In genomic region chr15:63601026-63601726, GRCh38 we compare ENCODE assay signal across 8 cellular contexts. TPM values are rescaled to one million over a fixed set of nuclear protein-coding genes. Genes with fewer than 3 reads are reported as not detected.
DNase-seq lines count a peak whose midpoint lies in the region; ATAC-seq and TF ChIP-seq lines count a peak whose summit lies in the region.

No MANE protein-coding gene starts in this region.

- H3K9me2 ChIP-seq in Loucy (replicated peaks; ENCODE audit: low read depth, low read length) = no peaks in the 10 kb centered on the region

- H3K36me3 Mint-ChIP-seq in CD4-positive, alpha-beta T cell (ENCODE audit: low read depth) = peaks cover 20% of the 10 kb centered on the region
- no peaks in the 10 kb centered on the region for H3K36me3 Mint-ChIP-seq in naive thymus-derived CD8-positive, alpha-beta T cell

- H3K4me3 Mint-ChIP-seq in CD4-positive, alpha-beta T cell = peak overlapping the region; percentile 95
- H3K4me3 Mint-ChIP-seq in naive thymus-derived CD8-positive, alpha-beta T cell = peak overlapping the region; percentile 87 to 98 (median 94)

- POLR2A ChIA-PET in CD4-positive, alpha-beta T cell (lab: Charles Lee) = interaction anchor here (0.5 to 4.4 kb wide), 18 partner anchors 9 to 494 kb away, joined by 3 to 39 read pairs (median 4); partner anchors contain the start of genes CIAO2A, SNX1 and USP3
- POLR2A ChIA-PET in naive thymus-derived CD8-positive, alpha-beta T cell (lab: Charles Lee) = interaction anchor here (0.6 to 5.9 kb wide), 19 partner anchors 8 to 562 kb away, joined by 3 to 44 read pairs (median 5); partner anchors contain the start of genes CIAO2A, PPIB, RPS27L and USP3

- DNase-seq in CD4-positive, alpha-beta T cell = peak; percentile 22 to 63 (median 42)
- peak; percentile 64 for DNase-seq in GM20000 (ENCODE audit: low spot score)
- DNase-seq in activated CD8-positive, alpha-beta memory T cell treated with anti-CD3 and anti-CD28 coated beads for 24 hours = peak; percentile 84
- peak; percentile 27 for DNase-seq in epithelial cell of esophagus (ENCODE audit: low read depth)
- DNase-seq in naive thymus-derived CD8-positive, alpha-beta T cell = peak; percentile 37 to 78 (median 65)
- peak; percentile 55 for DNase-seq in transverse colon

- H3K36me3 ChIP-seq in Loucy (ENCODE audit: insufficient read depth, low read length) = no peaks in the 10 kb centered on the region
- no peaks in the 10 kb centered on the region for H3K36me3 ChIP-seq in transverse colon

- H3K9me3 ChIP-seq in CD4-positive, alpha-beta T cell (ENCODE audit: control insufficient read depth, low read length) = no peaks in the 10 kb centered on the region
- H3K9me3 ChIP-seq in Loucy (ENCODE audit: insufficient read depth, low read depth, low read length) (no peaks in the 10 kb centered on the region), transverse colon (no peaks in the 10 kb centered on the region)

- H3F3A ChIP-seq in Loucy (ENCODE audit: low read depth) = no peaks in the 10 kb centered on the region

- H3K27me3 Mint-ChIP-seq in CD4-positive, alpha-beta T cell = no peaks in the 10 kb centered on the region
- H3K27me3 Mint-ChIP-seq in naive thymus-derived CD8-positive, alpha-beta T cell = no peaks in the 10 kb centered on the region

- peak overlapping the region; percentile 75 for H3K27ac ChIP-seq in CD4-positive, alpha-beta T cell (ENCODE audit: low read depth, low read length)
- H3K27ac ChIP-seq in transverse colon = peak overlapping the region; percentile 90 to 97 (median 94)

- peak overlapping the region; percentile 85 for H3K4me2 ChIP-seq in Loucy (ENCODE audit: low read depth, low read length, poor library complexity, severe bottlenecking)

- no peak for TF ChIP-seq POLR2A in transverse colon (IDR thresholded peaks at IDR 0.05)

- H3K4me1 ChIP-seq in Loucy (ENCODE audit: insufficient read depth, low read length, poor library complexity, severe bottlenecking) (peaks cover 36% of the 10 kb centered on the region), transverse colon (peaks cover 13 to 60% (median 51%) of the 10 kb centered on the region in 4 donors)

- TF ChIP-seq CTCF in CD4-positive, alpha-beta T cell (IDR thresholded peaks at IDR 0.05) = no peak
- TF ChIP-seq CTCF in GM20000 (IDR thresholded peaks at IDR 0.05; ENCODE audit: extremely low read depth, missing control alignments) (no peak), Loucy (conservative IDR thresholded peaks at IDR 0.05; ENCODE audit: low read length) (no peak), epithelial cell of esophagus (IDR thresholded peaks at IDR 0.05; ENCODE audit: insufficient read depth, low read depth, low read length, missing control alignments) (no peak), transverse colon (IDR thresholded peaks at IDR 0.05) (peak in 3 of 5 experiments; percentile 10 to 27 (median 18))

- intact Hi-C loops in CD4-positive, alpha-beta T cell (cut with DNase I, micrococcal nuclease) = loop anchor here (2.0 to 10.0 kb wide), 4 partner anchors 134 to 494 kb away; partner anchors contain the start of genes CIAO2A (in 2 of the 2) and SNX1 (in 2 of the 2)
- intact Hi-C loops in transverse colon (cut with DNase I; ENCODE audit: low total_unique reads) = loop anchor here (5.0 kb wide), 2 partner anchors 99 to 114 kb away; partner anchors contain the start of gene USP3

- in situ Hi-C loops in transverse colon (cut with MboI; ENCODE audit: low pct_ligation_motif_present in 1 of 4, low pct_unique_long_range_greater_than_20kb in 1 of 4, low sequenced_read_pairs in 3 of 4) = loop anchor here in 2 of 4 donors (10.0 to 25.0 kb wide), 2 partner anchors 106 to 461 kb away; no protein-coding TSS in a partner anchor

- peak overlapping the region; percentile 90 for H2AFZ ChIP-seq in Loucy (ENCODE audit: low read length)

- TF ChIP-seq EP300 in transverse colon (IDR thresholded peaks at IDR 0.05; ENCODE audit: low read depth) = no peak

- H3K27me3 ChIP-seq in CD4-positive, alpha-beta T cell (ENCODE audit: control insufficient read depth, insufficient read depth, low read length) = no peaks in the 10 kb centered on the region
- H3K27me3 ChIP-seq in Loucy (ENCODE audit: insufficient read depth, low read length, poor library complexity, severe bottlenecking) = no peaks in the 10 kb centered on the region
- no peaks in the 10 kb centered on the region for H3K27me3 ChIP-seq in transverse colon

- H3K79me2 ChIP-seq in Loucy (ENCODE audit: insufficient read depth, low read length) = peaks cover 12% of the 10 kb centered on the region

- no peaks in the 10 kb centered on the region for H4K20me1 ChIP-seq in Loucy (ENCODE audit: insufficient read depth, low read length, poor library complexity, severe bottlenecking)

- H3K4me1 Mint-ChIP-seq in CD4-positive, alpha-beta T cell (ENCODE audit: low read depth) = peaks cover 73% of the 10 kb centered on the region
- H3K4me1 Mint-ChIP-seq in naive thymus-derived CD8-positive, alpha-beta T cell = peaks cover 28 to 70% (median 67%) of the 10 kb centered on the region in 4 donors

- no peaks in the 10 kb centered on the region for H3K9me3 Mint-ChIP-seq in CD4-positive, alpha-beta T cell
- no peaks in the 10 kb centered on the region for H3K9me3 Mint-ChIP-seq in naive thymus-derived CD8-positive, alpha-beta T cell

- peak overlapping the region; percentile 93 for H3K9ac ChIP-seq in Loucy (ENCODE audit: low read depth, low read length, poor library complexity, severe bottlenecking)

- H3K27ac Mint-ChIP-seq in CD4-positive, alpha-beta T cell = peak overlapping the region; percentile 90
- H3K27ac Mint-ChIP-seq in naive thymus-derived CD8-positive, alpha-beta T cell = peak overlapping the region; percentile 87 to 99 (median 96)

- peak; percentile 34 for ATAC-seq in CD4-positive, alpha-beta T cell (ENCODE audit: poor library complexity)
- ATAC-seq in naive thymus-derived CD8-positive, alpha-beta T cell = peak; percentile 30 to 34
- no peak for ATAC-seq in GM19467 (IDR thresholded peaks at IDR 0.05; ENCODE audit: unreplicated experiment)

- CTCF ChIA-PET in CD4-positive, alpha-beta T cell (lab: Charles Lee) = interaction anchor here (1.4 to 4.9 kb wide), 3 partner anchors 9 to 135 kb away, joined by 3 to 24 read pairs (median 17); no protein-coding TSS in a partner anchor

- H3K4me3 ChIP-seq in Loucy (ENCODE audit: low read length, poor library complexity, severe bottlenecking) = peak overlapping the region; percentile 84
- H3K4me3 ChIP-seq in epithelial cell of esophagus (ENCODE audit: low read length) = peak overlapping the region; percentile 85
- H3K4me3 ChIP-seq in transverse colon = peak overlapping the region; percentile 61 to 82 (median 66)

- 0 to 3% methylated on average over 1 to 62 of the region's 64 CpGs for WGBS in transverse colon (ENCODE audit: low coverage in 1 of 2), 2 donors

RNA-seq across cellular contexts. Expression of gene FBXL22, which starts 4.0 kb away (rescaled TPM):
- total RNA-seq in CD4-positive, alpha-beta T cell = 1 to 10 TPM in 1 of 2 experiments, under 1 TPM in 1; 0.66 to 1.6 TPM
- total RNA-seq in naive thymus-derived CD8-positive, alpha-beta T cell = 1 to 10 TPM; 2.1 to 2.7 TPM
- 1 to 10 TPM; 1.5 to 2.0 (median 1.6) TPM for polyA plus RNA-seq in naive thymus-derived CD8-positive, alpha-beta T cell
- 10 to 100 TPM in 1 of 4 donors, 1 to 10 TPM in 3; 3.0 to 28.1 (median 7.8) TPM for total RNA-seq in transverse colon

Comparison
In these comparisons a context has a peak if more than half of its experiments do, and no peak if none do; other contexts are left out.
1. DNase-seq: peak in every context shown above with its lines; median percentile 84 in activated CD8-positive, alpha-beta memory T cell treated with anti-CD3 and anti-CD28 coated beads for 24 hours; 65 in naive thymus-derived CD8-positive, alpha-beta T cell; 64 in GM20000; 55 in transverse colon; 42 in CD4-positive, alpha-beta T cell; 27 in epithelial cell of esophagus.
2. CTCF ChIP-seq: peak in transverse colon (3 of 5); none in CD4-positive, alpha-beta T cell (single experiment), GM20000 (single experiment), Loucy (single experiment) and epithelial cell of esophagus (single experiment).
3. Peak in every context shown above with its lines, with median percentiles within 50 percentile points of each other: H3K4me3 ChIP-seq.